In genomic region chr10:16020836-16021235, GRCh38 we compare ENCODE assay signal across 38 cellular contexts.
"Had no signal": no experiment of that assay in that cellular context is flagged by ENCODE, and none has a peak within 500 bp of the region (broad histone marks: within the 10 kb centered on the region; RNA-seq: fewer than 3 reads in every experiment).

No MANE protein-coding gene starts in this region.

- H3K36me3 ChIP-seq: adrenal gland, ascending aorta, brain microvascular endothelial cell, breast epithelium, cardiac muscle cell had no signal

- H3K27me3 Mint-ChIP-seq: activated naive CD4-positive, alpha-beta T cell treated with anti-CD3 and anti-CD28 coated beads, Interleukin-2, amount 10 ng/mL, durations not matched to agents 7 days and 5 days; activated naive CD4-positive, alpha-beta T cell treated with anti-CD3 and anti-CD28 coated beads, Interleukin-2, amount 50 U/mL, for 24 hours; activated naive CD8-positive, alpha-beta T cell treated with anti-CD3 and anti-CD28 coated beads for 36 hours; activated naive CD8-positive, alpha-beta T cell treated with anti-CD3 and anti-CD28 coated beads, Interleukin-2, amount 10 ng/mL, durations not matched to agents 7 days and 5 days; activated naive CD8-positive, alpha-beta T cell treated with anti-CD3 and anti-CD28 coated beads, Interleukin-2, amount 50 U/mL, for 24 hours; activated T-cell treated with anti-CD3 and anti-CD28 coated beads, Interleukin-2, amount 50 U/mL, for 24 hours; brain; central memory CD8-positive, alpha-beta T cell had no signal

- H3K4me3 Mint-ChIP-seq: activated naive CD4-positive, alpha-beta T cell treated with anti-CD3 and anti-CD28 coated beads for 36 hours; activated naive CD4-positive, alpha-beta T cell treated with anti-CD3 and anti-CD28 coated beads, Interleukin-2, amount 10 ng/mL, durations not matched to agents 7 days and 5 days; activated naive CD4-positive, alpha-beta T cell treated with anti-CD3 and anti-CD28 coated beads, Interleukin-2, amount 50 U/mL, for 24 hours; activated naive CD8-positive, alpha-beta T cell; activated naive CD8-positive, alpha-beta T cell treated with anti-CD3 and anti-CD28 coated beads for 36 hours; activated naive CD8-positive, alpha-beta T cell treated with anti-CD3 and anti-CD28 coated beads, Interleukin-2, amount 10 ng/mL, durations not matched to agents 7 days and 5 days; activated naive CD8-positive, alpha-beta T cell treated with anti-CD3 and anti-CD28 coated beads, Interleukin-2, amount 50 U/mL, for 24 hours; activated T-cell treated with anti-CD3 and anti-CD28 coated beads, Interleukin-2, amount 50 U/mL, for 24 hours; activated T-cell treated with anti-CD3 and anti-CD28 coated beads, Interleukin-2, amount 50 U/mL, for 4 hours; activated T-cell treated with anti-CD3 and anti-CD28 coated beads, Interleukin-2, amount 50 U/mL, for 72 hours; activated T-helper 1 cell treated with anti-CD3 and anti-CD28 coated beads, Interleukin-12 subunit alpha, Interleukin-12 subunit beta, Interleukin-2, Interleukin-4 antibody, amounts not matched to agents 30 ng/mL and 10 ng/mL and 1 ng/mL, durations not matched to agents 14 hours and 24 hours and 36 hours; activated T-helper 17 cell treated with anti-CD3 and anti-CD28 coated beads, Interleukin-2, amount 50 U/mL, for 72 hours; brain; central memory CD8-positive, alpha-beta T cell had no signal

- DNase-seq: activated effector memory CD4-positive, alpha-beta T cell treated with anti-CD3 and anti-CD28 coated beads, Interleukin-2, amount 50 U/mL, for 16 hours; activated effector memory CD4-positive, alpha-beta T cell treated with Interleukin-2 at 50 U/mL for 16 hours; activated gamma-delta T cell; activated gamma-delta T cell treated with Interleukin-2 at 50 U/mL for 16 hours; activated naive CD4-positive, alpha-beta T cell; activated naive CD4-positive, alpha-beta T cell treated with anti-CD3 and anti-CD28 coated beads for 36 hours; activated naive CD4-positive, alpha-beta T cell treated with anti-CD3 and anti-CD28 coated beads, Interleukin-2, amount 10 ng/mL, durations not matched to agents 7 days and 5 days; activated naive CD4-positive, alpha-beta T cell treated with anti-CD3 and anti-CD28 coated beads, Interleukin-2, amount 50 U/mL, for 16 hours; activated naive CD4-positive, alpha-beta T cell treated with Interleukin-2 at 50 U/mL for 16 hours; activated naive CD8-positive, alpha-beta T cell treated with anti-CD3 and anti-CD28 coated beads for 36 hours; activated naive CD8-positive, alpha-beta T cell treated with anti-CD3 and anti-CD28 coated beads, Interleukin-2, amount 10 ng/mL, durations not matched to agents 7 days and 5 days; activated naive CD8-positive, alpha-beta T cell treated with anti-CD3 and anti-CD28 coated beads, Interleukin-2, amount 50 U/mL, for 24 hours; activated T-cell treated with anti-CD3 and anti-CD28 coated beads, Interleukin-2, amount 50 U/mL, for 1 hour; activated T-cell treated with anti-CD3 and anti-CD28 coated beads, Interleukin-2, amount 50 U/mL, for 24 hours; activated T-cell treated with anti-CD3 and anti-CD28 coated beads, Interleukin-2, amount 50 U/mL, for 4 hours; activated T-cell treated with anti-CD3 and anti-CD28 coated beads, Interleukin-2, amount 50 U/mL, for 48 hours; activated T-cell treated with anti-CD3 and anti-CD28 coated beads, Interleukin-2, amount 50 U/mL, for 72 hours; adrenal gland; amniotic stem cell; amygdala; anterior cingulate cortex; aorta; body of pancreas; brain microvascular endothelial cell; caudate nucleus; central memory CD4-positive, alpha-beta T cell; cerebellar nuclear complex had no signal

- H3K9me3 ChIP-seq: adrenal gland, ascending aorta, body of pancreas had no signal

- H3K36me3 Mint-ChIP-seq: activated naive CD4-positive, alpha-beta T cell treated with anti-CD3 and anti-CD28 coated beads, Interleukin-2, amount 10 ng/mL, durations not matched to agents 7 days and 5 days; activated naive CD4-positive, alpha-beta T cell treated with anti-CD3 and anti-CD28 coated beads, Interleukin-2, amount 50 U/mL, for 24 hours; activated naive CD8-positive, alpha-beta T cell; activated naive CD8-positive, alpha-beta T cell treated with anti-CD3 and anti-CD28 coated beads for 36 hours; activated naive CD8-positive, alpha-beta T cell treated with anti-CD3 and anti-CD28 coated beads, Interleukin-2, amount 10 ng/mL, durations not matched to agents 7 days and 5 days; brain had no signal

- H3K4me1 ChIP-seq: adrenal gland, ascending aorta, body of pancreas, breast epithelium had no signal

- H3K27ac Mint-ChIP-seq: activated naive CD4-positive, alpha-beta T cell treated with anti-CD3 and anti-CD28 coated beads for 36 hours; activated naive CD4-positive, alpha-beta T cell treated with anti-CD3 and anti-CD28 coated beads, Interleukin-2, amount 10 ng/mL, durations not matched to agents 7 days and 5 days; activated naive CD4-positive, alpha-beta T cell treated with anti-CD3 and anti-CD28 coated beads, Interleukin-2, amount 50 U/mL, for 24 hours; activated naive CD4-positive, alpha-beta T cell treated with anti-CD3 and anti-CD28 coated beads, Interleukin-2, amount 50 U/mL, for 72 hours; activated naive CD8-positive, alpha-beta T cell; activated naive CD8-positive, alpha-beta T cell treated with anti-CD3 and anti-CD28 coated beads for 36 hours; activated naive CD8-positive, alpha-beta T cell treated with anti-CD3 and anti-CD28 coated beads, Interleukin-2, amount 10 ng/mL, durations not matched to agents 7 days and 5 days; activated naive CD8-positive, alpha-beta T cell treated with anti-CD3 and anti-CD28 coated beads, Interleukin-2, amount 50 U/mL, for 24 hours; activated T-cell treated with anti-CD3 and anti-CD28 coated beads, Interleukin-2, amount 50 U/mL, for 24 hours; activated T-helper 1 cell treated with anti-CD3 and anti-CD28 coated beads, Interleukin-12 subunit alpha, Interleukin-12 subunit beta, Interleukin-2, Interleukin-4 antibody, amounts not matched to agents 30 ng/mL and 10 ng/mL and 1 ng/mL, durations not matched to agents 14 hours and 24 hours and 36 hours; activated T-helper 17 cell treated with anti-CD3 and anti-CD28 coated beads, Interleukin-2, amount 50 U/mL, for 72 hours; activated T-helper 2 cell treated with anti-CD3 and anti-CD28 coated beads, Interferon-gamma antibody, Interleukin-2, Interleukin-4, amounts not matched to agents 10 μg/mL and 5 μg/mL and 100 μg/mL, durations not matched to agents 14 hours and 24 hours and 36 hours; brain had no signal

- H3K4me1 Mint-ChIP-seq: activated naive CD4-positive, alpha-beta T cell treated with anti-CD3 and anti-CD28 coated beads, Interleukin-2, amount 10 ng/mL, durations not matched to agents 7 days and 5 days; activated naive CD4-positive, alpha-beta T cell treated with anti-CD3 and anti-CD28 coated beads, Interleukin-2, amount 50 U/mL, for 24 hours; activated naive CD8-positive, alpha-beta T cell treated with anti-CD3 and anti-CD28 coated beads for 36 hours; activated naive CD8-positive, alpha-beta T cell treated with anti-CD3 and anti-CD28 coated beads, Interleukin-2, amount 10 ng/mL, durations not matched to agents 7 days and 5 days; activated naive CD8-positive, alpha-beta T cell treated with anti-CD3 and anti-CD28 coated beads, Interleukin-2, amount 50 U/mL, for 24 hours; activated T-helper 17 cell treated with anti-CD3 and anti-CD28 coated beads, Interleukin-2, amount 50 U/mL, for 72 hours; brain; central memory CD8-positive, alpha-beta T cell had no signal

- H3K27ac ChIP-seq: adrenal gland, ascending aorta, body of pancreas, brain microvascular endothelial cell, breast epithelium, cardiac muscle cell had no signal

- H3K4me3 ChIP-seq: adrenal gland, ascending aorta, body of pancreas, breast epithelium, cardiac muscle cell had no signal
